ENCODE assay signal across 1 cellular context in genomic region chr18:48813833-48814489, GRCh38.
A peak's percentile ranks its signal among the peaks of the same experiment; 100 is the strongest.
TF ChIP-seq lines count a peak whose summit lies in the region.

No MANE protein-coding gene starts in this region.

TF ChIP-seq in GM12878, 131 proteins besides CTCF, POLR2A, EP300 and RAD21 (continued from another document and continues in another):
- TF ChIP-seq, protein P1, sequence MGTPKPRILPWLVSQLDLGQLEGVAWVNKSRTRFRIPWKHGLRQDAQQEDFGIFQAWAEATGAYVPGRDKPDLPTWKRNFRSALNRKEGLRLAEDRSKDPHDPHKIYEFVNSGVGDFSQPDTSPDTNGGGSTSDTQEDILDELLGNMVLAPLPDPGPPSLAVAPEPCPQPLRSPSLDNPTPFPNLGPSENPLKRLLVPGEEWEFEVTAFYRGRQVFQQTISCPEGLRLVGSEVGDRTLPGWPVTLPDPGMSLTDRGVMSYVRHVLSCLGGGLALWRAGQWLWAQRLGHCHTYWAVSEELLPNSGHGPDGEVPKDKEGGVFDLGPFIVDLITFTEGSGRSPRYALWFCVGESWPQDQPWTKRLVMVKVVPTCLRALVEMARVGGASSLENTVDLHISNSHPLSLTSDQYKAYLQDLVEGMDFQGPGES (IDR thresholded peaks at IDR 0.05), result no peak
- TF ChIP-seq RB1 (IDR thresholded peaks at IDR 0.05; ENCODE audit: borderline replicate concordance), result no peak
- no peak for TF ChIP-seq NBN (IDR thresholded peaks at IDR 0.05)
- TF ChIP-seq ZNF622 (IDR thresholded peaks at IDR 0.05), result no peak
- TF ChIP-seq, protein P2, sequence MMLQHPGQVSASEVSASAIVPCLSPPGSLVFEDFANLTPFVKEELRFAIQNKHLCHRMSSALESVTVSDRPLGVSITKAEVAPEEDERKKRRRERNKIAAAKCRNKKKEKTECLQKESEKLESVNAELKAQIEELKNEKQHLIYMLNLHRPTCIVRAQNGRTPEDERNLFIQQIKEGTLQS (IDR thresholded peaks at IDR 0.05; ENCODE audit: borderline replicate concordance, extremely low read depth, low read depth, low read length), result no peak
- TF ChIP-seq, protein P3, sequence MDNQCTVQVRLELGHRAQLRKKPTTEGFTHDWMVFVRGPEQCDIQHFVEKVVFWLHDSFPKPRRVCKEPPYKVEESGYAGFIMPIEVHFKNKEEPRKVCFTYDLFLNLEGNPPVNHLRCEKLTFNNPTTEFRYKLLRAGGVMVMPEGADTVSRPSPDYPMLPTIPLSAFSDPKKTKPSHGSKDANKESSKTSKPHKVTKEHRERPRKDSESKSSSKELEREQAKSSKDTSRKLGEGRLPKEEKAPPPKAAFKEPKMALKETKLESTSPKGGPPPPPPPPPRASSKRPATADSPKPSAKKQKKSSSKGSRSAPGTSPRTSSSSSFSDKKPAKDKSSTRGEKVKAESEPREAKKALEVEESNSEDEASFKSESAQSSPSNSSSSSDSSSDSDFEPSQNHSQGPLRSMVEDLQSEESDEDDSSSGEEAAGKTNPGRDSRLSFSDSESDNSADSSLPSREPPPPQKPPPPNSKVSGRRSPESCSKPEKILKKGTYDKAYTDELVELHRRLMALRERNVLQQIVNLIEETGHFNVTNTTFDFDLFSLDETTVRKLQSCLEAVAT (IDR thresholded peaks at IDR 0.05), result no peak
- no peak for TF ChIP-seq POLR2AphosphoS5 (IDR thresholded peaks at IDR 0.05; ENCODE audit: low read length)
- TF ChIP-seq JUND (IDR thresholded peaks at IDR 0.05; ENCODE audit: low read depth, low read length), result peak; percentile 67; the same call in 1 of the 2 replicates
- no peak for TF ChIP-seq HSF1 (IDR thresholded peaks at IDR 0.05; ENCODE audit: low read depth, low read length)
- no peak for TF ChIP-seq HDGF (IDR thresholded peaks at IDR 0.05)
- no peak for TF ChIP-seq SIN3A (IDR thresholded peaks at IDR 0.05; ENCODE audit: low read depth, low read length)
- no peak for TF ChIP-seq MXI1 (IDR thresholded peaks at IDR 0.05; ENCODE audit: low read depth, low read length)
- TF ChIP-seq CUX1 (IDR thresholded peaks at IDR 0.05; ENCODE audit: insufficient replicate concordance, low read depth, low read length), result no peak
- no peak for TF ChIP-seq MAX (IDR thresholded peaks at IDR 0.05; ENCODE audit: low read depth, low read length)
- no peak for TF ChIP-seq BRCA1 (IDR thresholded peaks at IDR 0.05; ENCODE audit: low read depth, low read length)
- TF ChIP-seq, protein P4, sequence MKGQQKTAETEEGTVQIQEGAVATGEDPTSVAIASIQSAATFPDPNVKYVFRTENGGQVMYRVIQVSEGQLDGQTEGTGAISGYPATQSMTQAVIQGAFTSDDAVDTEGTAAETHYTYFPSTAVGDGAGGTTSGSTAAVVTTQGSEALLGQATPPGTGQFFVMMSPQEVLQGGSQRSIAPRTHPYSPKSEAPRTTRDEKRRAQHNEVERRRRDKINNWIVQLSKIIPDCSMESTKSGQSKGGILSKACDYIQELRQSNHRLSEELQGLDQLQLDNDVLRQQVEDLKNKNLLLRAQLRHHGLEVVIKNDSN (IDR thresholded peaks at IDR 0.05; ENCODE audit: borderline replicate concordance, extremely low read length, insufficient read depth, low read depth, low read length), result no peak
- no peak for TF ChIP-seq HDAC6 (IDR thresholded peaks at IDR 0.05; ENCODE audit: unreplicated experiment)
- TF ChIP-seq TCF7 (IDR thresholded peaks at IDR 0.05; ENCODE audit: borderline replicate concordance), result no peak; the same call in 1 of the 2 replicates
- TF ChIP-seq CHD1 (IDR thresholded peaks at IDR 0.05; ENCODE audit: low read depth, low read length), result peak; percentile 90
- TF ChIP-seq GATAD2B (conservative IDR thresholded peaks at IDR 0.05; ENCODE audit: low read depth), result no peak
- TF ChIP-seq EGR1 (IDR thresholded peaks at IDR 0.05; ENCODE audit: borderline replicate concordance in 1 of 2, low read depth in 2 of 2, low read length in 2 of 2), result no peak
- no peak for TF ChIP-seq MYB (IDR thresholded peaks at IDR 0.05; ENCODE audit: borderline replicate concordance, low read depth, low read length)
- TF ChIP-seq IKZF2 (IDR thresholded peaks at IDR 0.05), result no peak; a peak in 1 of 4 replicates
- no peak for TF ChIP-seq TCF12 (IDR thresholded peaks at IDR 0.05; ENCODE audit: low read depth, low read length)
- no peak for TF ChIP-seq E2F4 (IDR thresholded peaks at IDR 0.05; ENCODE audit: low read depth, low read length)
- TF ChIP-seq RFX5 (IDR thresholded peaks at IDR 0.05; ENCODE audit: low read depth, low read length), result no peak
- TF ChIP-seq, protein P5, sequence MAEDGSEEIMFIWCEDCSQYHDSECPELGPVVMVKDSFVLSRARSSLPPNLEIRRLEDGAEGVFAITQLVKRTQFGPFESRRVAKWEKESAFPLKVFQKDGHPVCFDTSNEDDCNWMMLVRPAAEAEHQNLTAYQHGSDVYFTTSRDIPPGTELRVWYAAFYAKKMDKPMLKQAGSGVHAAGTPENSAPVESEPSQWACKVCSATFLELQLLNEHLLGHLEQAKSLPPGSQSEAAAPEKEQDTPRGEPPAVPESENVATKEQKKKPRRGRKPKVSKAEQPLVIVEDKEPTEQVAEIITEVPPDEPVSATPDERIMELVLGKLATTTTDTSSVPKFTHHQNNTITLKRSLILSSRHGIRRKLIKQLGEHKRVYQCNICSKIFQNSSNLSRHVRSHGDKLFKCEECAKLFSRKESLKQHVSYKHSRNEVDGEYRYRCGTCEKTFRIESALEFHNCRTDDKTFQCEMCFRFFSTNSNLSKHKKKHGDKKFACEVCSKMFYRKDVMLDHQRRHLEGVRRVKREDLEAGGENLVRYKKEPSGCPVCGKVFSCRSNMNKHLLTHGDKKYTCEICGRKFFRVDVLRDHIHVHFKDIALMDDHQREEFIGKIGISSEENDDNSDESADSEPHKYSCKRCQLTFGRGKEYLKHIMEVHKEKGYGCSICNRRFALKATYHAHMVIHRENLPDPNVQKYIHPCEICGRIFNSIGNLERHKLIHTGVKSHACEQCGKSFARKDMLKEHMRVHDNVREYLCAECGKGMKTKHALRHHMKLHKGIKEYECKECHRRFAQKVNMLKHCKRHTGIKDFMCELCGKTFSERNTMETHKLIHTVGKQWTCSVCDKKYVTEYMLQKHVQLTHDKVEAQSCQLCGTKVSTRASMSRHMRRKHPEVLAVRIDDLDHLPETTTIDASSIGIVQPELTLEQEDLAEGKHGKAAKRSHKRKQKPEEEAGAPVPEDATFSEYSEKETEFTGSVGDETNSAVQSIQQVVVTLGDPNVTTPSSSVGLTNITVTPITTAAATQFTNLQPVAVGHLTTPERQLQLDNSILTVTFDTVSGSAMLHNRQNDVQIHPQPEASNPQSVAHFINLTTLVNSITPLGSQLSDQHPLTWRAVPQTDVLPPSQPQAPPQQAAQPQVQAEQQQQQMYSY (CRISPR knock-in tag; IDR thresholded peaks at IDR 0.05), result no peak
- no peak for TF ChIP-seq ZNF687 (IDR thresholded peaks at IDR 0.05)
- no peak for TF ChIP-seq ZNF217 (IDR thresholded peaks at IDR 0.05)
- peak; percentile 21; the same call in 1 of the 2 replicates for TF ChIP-seq RUNX3 (IDR thresholded peaks at IDR 0.05; ENCODE audit: low read length)
- peak; percentile 77; the same call in 1 of the 2 replicates for TF ChIP-seq BCLAF1 (IDR thresholded peaks at IDR 0.05)
- TF ChIP-seq LARP7 (IDR thresholded peaks at IDR 0.05), result no peak
